ENCODE assay signal across 20 cellular contexts in the genomic region with DNA sequence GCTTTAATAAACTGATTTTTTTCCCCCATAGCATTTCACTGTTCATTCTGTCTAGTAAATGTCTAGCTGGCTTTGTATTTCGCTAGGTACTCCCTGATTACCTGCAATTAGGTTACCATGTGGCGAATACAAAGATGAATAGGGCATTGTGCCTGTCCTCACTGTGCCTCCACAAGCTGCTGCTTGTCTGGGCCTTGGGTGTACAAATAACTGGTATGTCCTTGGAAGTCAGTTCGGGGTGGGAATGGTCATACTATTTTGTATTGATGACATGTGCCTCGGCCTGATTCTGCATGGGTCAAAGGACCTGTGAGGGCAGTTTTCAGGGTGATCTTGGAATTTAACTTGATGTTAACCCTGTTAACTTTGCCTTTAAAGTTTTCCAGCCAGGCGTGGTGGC.
"Had no signal": no experiment of that assay in that cellular context is flagged by ENCODE, and none has a peak within 500 bp of the region (broad histone marks: within the 10 kb centered on the region; RNA-seq: fewer than 3 reads in every experiment).

No MANE protein-coding gene starts in this region.

- H3K9me3 Mint-ChIP-seq: central memory CD8-positive, alpha-beta T cell; nephron; WTC11 had no signal

- H3K4me3 Mint-ChIP-seq: activated CD4-positive, alpha-beta T cell treated with anti-CD3 and anti-CD28 coated beads for 36 hours; central memory CD8-positive, alpha-beta T cell; nephron; WTC11 had no signal

- ATAC-seq: activated CD4-positive, alpha-beta T cell treated with anti-CD3 and anti-CD28 coated beads for 36 hours; esophagus mucosa; gastrocnemius medialis; left lung; right cardiac atrium; WTC11 had no signal

- H3K27ac Mint-ChIP-seq: activated CD4-positive, alpha-beta T cell treated with anti-CD3 and anti-CD28 coated beads for 36 hours; nephron; WTC11 had no signal

- DNase-seq: activated CD4-positive, alpha-beta T cell treated with anti-CD3 and anti-CD28 coated beads for 36 hours; activated CD8-positive, alpha-beta memory T cell treated with anti-CD3 and anti-CD28 coated beads, Interleukin-2, amount 50 U/mL, for 48 hours; activated gamma-delta T cell; aorta; brain microvascular endothelial cell; gastrocnemius medialis; head of caudate nucleus; kidney; left lung; mammary epithelial cell; midbrain; nucleus accumbens; SW 1271; testis; upper lobe of left lung had no signal

- H3K27me3 Mint-ChIP-seq: activated CD4-positive, alpha-beta T cell treated with anti-CD3 and anti-CD28 coated beads for 36 hours; central memory CD8-positive, alpha-beta T cell had no signal
